ENCODE assay signal across 9 cellular contexts in genomic region chr19:16071072-16071691, GRCh38. TPM values are rescaled to one million over a fixed set of nuclear protein-coding genes. Genes with fewer than 3 reads are reported as not detected.
A peak's percentile ranks its signal among the peaks of the same experiment; 100 is the strongest.
DNase-seq lines count a peak whose midpoint lies in the region; ATAC-seq and TF ChIP-seq lines count a peak whose summit lies in the region.
"Had no signal": no experiment of that assay in that cellular context is flagged by ENCODE, and none has a peak within 500 bp of the region (broad histone marks: within the 10 kb centered on the region; RNA-seq: fewer than 3 reads in every experiment).

No MANE protein-coding gene starts in this region.

- H3K27ac ChIP-seq in HL-60 (replicated peaks) (peak overlapping the region; percentile 84), adrenal gland (peak overlapping the region in 4 of 5 donors; percentile 28 to 86 (median 58)), right lobe of liver (peak overlapping the region; percentile 40 to 66 (median 63)), stomach smooth muscle (ENCODE audit: low read length) (peak overlapping the region; percentile 100)

- H3K9me3 ChIP-seq in adrenal gland (replicated peaks in 1 of 3) (no peaks in the 10 kb centered on the region), right lobe of liver (no peaks in the 10 kb centered on the region), stomach smooth muscle (ENCODE audit: control insufficient read depth in 2 of 2, low read length in 2 of 2) (no peaks in the 10 kb centered on the region)

- H3K27me3 ChIP-seq in HL-60 (ENCODE audit: insufficient read depth, poor library complexity, severe bottlenecking) (no peaks in the 10 kb centered on the region), adrenal gland (no peaks in the 10 kb centered on the region), right lobe of liver (no peaks in the 10 kb centered on the region), stomach smooth muscle (ENCODE audit: control insufficient read depth in 1 of 2, insufficient read depth in 2 of 2, low read length in 2 of 2) (no peaks in the 10 kb centered on the region)

- peak overlapping the region; percentile 47 to 99 for H3K9ac ChIP-seq in stomach smooth muscle (ENCODE audit: low read length in 2 of 2)

- no peaks in the 10 kb centered on the region for H3K36me3 ChIP-seq in adrenal gland (replicated peaks in 1 of 2)
- H3K36me3 ChIP-seq in right lobe of liver, result no peaks in the 10 kb centered on the region
- peaks cover 10 to 16% of the 10 kb centered on the region in 2 donors for H3K36me3 ChIP-seq in stomach smooth muscle (ENCODE audit: control insufficient read depth in 2 of 2, insufficient read depth in 2 of 2, low read length in 2 of 2)

- H3K4me3 ChIP-seq in HL-60 (replicated peaks; ENCODE audit: insufficient read depth, low read length), result no peak overlapping the region
- no peak overlapping the region for H3K4me3 ChIP-seq in adrenal gland
- H3K4me3 ChIP-seq in right lobe of liver, result no peak overlapping the region
- H3K4me3 ChIP-seq in stomach smooth muscle (ENCODE audit: low read length in 2 of 2), result peak overlapping the region; percentile 99 to 100

- no peak for TF ChIP-seq CTCF in HL-60 (IDR thresholded peaks at IDR 0.05; ENCODE audit: insufficient read depth, low read length)
- no peak for TF ChIP-seq CTCF in adrenal gland (IDR thresholded peaks at IDR 0.05)
- no peak for TF ChIP-seq CTCF in right lobe of liver (IDR thresholded peaks at IDR 0.05)
- no peak for TF ChIP-seq CTCF in GM10266 (IDR thresholded peaks at IDR 0.05; ENCODE audit: control insufficient read depth, insufficient read depth, low read depth, missing control alignments)

- H3K4me1 ChIP-seq in adrenal gland (replicated peaks in 1 of 2) (peaks cover 8 to 23% of the 10 kb centered on the region in 2 donors), right lobe of liver (no peaks in the 10 kb centered on the region), stomach smooth muscle (ENCODE audit: control insufficient read depth, insufficient read depth, low read length) (peaks cover 65% of the 10 kb centered on the region)

- intact Hi-C loops in adrenal gland (cut with DNase I) (loop anchor here in 1 of 2 donors (5.0 kb wide), 1 partner anchor 41 kb away; the partner anchor contains the start of gene RAB8A), right lobe of liver (cut with DNase I) (no loop called here)

- no peak for TF ChIP-seq POLR2A in adrenal gland (IDR thresholded peaks at IDR 0.05)
- no peak for TF ChIP-seq POLR2A in right lobe of liver (IDR thresholded peaks at IDR 0.05)

- 72 to 83% (median 76%) methylated on average over 8 to 9 of the region's 9 CpGs for WGBS in adrenal gland, 4 donors
- 85% methylated on average over 3 of the region's 9 CpGs for WGBS in right lobe of liver (ENCODE audit: insufficient coverage, low coverage, low lambda C conversion rate, missing lambda C conversion rate)

- DNase-seq in HL-60 (ENCODE audit: low read depth in 1 of 2, low spot score in 1 of 2) (no peak), adrenal gland (no peak), right lobe of liver (no peak), HCEC 1CT (no peak), GM10266 (ENCODE audit: extremely low spot score) (no peak)
- no peak for DNase-seq in effector CD8-positive, alpha-beta T cell (lab: John Stamatoyannopoulos, UW)
- DNase-seq: NCI-H1417 treated with DMSO at 0.1 percent for 48 hours had no signal

- no peak for ATAC-seq in right lobe of liver
- no peak for ATAC-seq in HG03457 (IDR thresholded peaks at IDR 0.05; ENCODE audit: unreplicated experiment)

RNA-seq across cellular contexts. Expression of gene TPM4, which starts 5.1 kb away (rescaled TPM):
- total RNA-seq in adrenal gland (100 to 1,000 TPM; 145 to 294 (median 193) TPM), right lobe of liver (10 to 100 TPM; 13.7 to 90.2 (median 45.6) TPM)
- polyA plus RNA-seq in adrenal gland, result 100 to 1,000 TPM; 195 to 290 (median 290) TPM

RNA-seq across cellular contexts. Expression of gene RAB8A, which starts 40.5 kb away (rescaled TPM):
- 100 to 1,000 TPM in 1 of 8 donors, 10 to 100 TPM in 7; 52.8 to 118 (median 72.2) TPM for total RNA-seq in adrenal gland
- 100 to 1,000 TPM in 1 of 3 donors, 10 to 100 TPM in 2; 32.0 to 143 (median 34.8) TPM for polyA plus RNA-seq in adrenal gland
- 10 to 100 TPM; 59.5 to 88.4 (median 72.5) TPM for total RNA-seq in right lobe of liver

Comparison
In these comparisons a context has a peak if more than half of its experiments do, and no peak if none do; other contexts are left out.
1. H3K4me3 ChIP-seq: peak in stomach smooth muscle (2 of 2); none in HL-60 (single experiment), adrenal gland (0 of 4) and right lobe of liver (0 of 3).
2. Peak in every context shown above with its lines, with median percentiles within 50 percentile points of each other: H3K27ac ChIP-seq.